Comparison of ENCODE assay signal across 8 cellular contexts in genomic region chr6:79466222-79466834, GRCh38.
A peak's percentile ranks its signal among the peaks of the same experiment; 100 is the strongest.
DNase-seq lines count a peak whose midpoint lies in the region; ATAC-seq and TF ChIP-seq lines count a peak whose summit lies in the region.

No MANE protein-coding gene starts in this region.

- no peaks in the 10 kb centered on the region for H3K27me3 Mint-ChIP-seq in nephron (ENCODE audit: low read depth)
- peaks cover 9 to 11% of the 10 kb centered on the region in 2 donors for H3K27me3 Mint-ChIP-seq in stimulated activated naive B cell treated with anti-CD40 and anti-IgM and Interleukin-4, amounts not matched to agents 10 μg/mL and 1 μg/mL and 100 μg/mL, for 72 hours

- no peaks in the 10 kb centered on the region for H3K36me3 Mint-ChIP-seq in nephron (ENCODE audit: low read depth)
- no peaks in the 10 kb centered on the region for H3K36me3 Mint-ChIP-seq in stimulated activated naive B cell treated with anti-CD40 and anti-IgM and Interleukin-4, amounts not matched to agents 10 μg/mL and 1 μg/mL and 100 μg/mL, for 72 hours

- no peak overlapping the region for H3K4me3 Mint-ChIP-seq in nephron
- H3K4me3 Mint-ChIP-seq in stimulated activated naive B cell treated with anti-CD40 and anti-IgM and Interleukin-4, amounts not matched to agents 10 μg/mL and 1 μg/mL and 100 μg/mL, for 72 hours: no peak overlapping the region

- H3K9me3 Mint-ChIP-seq in nephron: no peaks in the 10 kb centered on the region
- H3K9me3 Mint-ChIP-seq in stimulated activated naive B cell treated with anti-CD40 and anti-IgM and Interleukin-4, amounts not matched to agents 10 μg/mL and 1 μg/mL and 100 μg/mL, for 72 hours: no peaks in the 10 kb centered on the region

- ATAC-seq in GM19467 (IDR thresholded peaks at IDR 0.05; ENCODE audit: unreplicated experiment): no peak
- no peak for ATAC-seq in stimulated activated naive B cell treated with anti-CD40 and anti-IgM and Interleukin-4, amounts not matched to agents 10 μg/mL and 1 μg/mL and 100 μg/mL, for 72 hours (replicated peaks)

- DNase-seq in SIG-M5 treated with dmso at 0.1 percent for 504 hours (lab: John Stamatoyannopoulos, UW; ENCODE audit: unreplicated experiment) (peak; percentile 25), SIG-M5 (lab: John Stamatoyannopoulos, UW) (no peak), NCI-H146 treated with DMSO at 0.1 percent for 48 hours (lab: John Stamatoyannopoulos, UW; ENCODE audit: unreplicated experiment) (peak; percentile 13), cerebellar cortex (ENCODE audit: low spot score) (peak; percentile 34)
- no peak for DNase-seq in effector CD8-positive, alpha-beta T cell (lab: John Stamatoyannopoulos, UW)
- DNase-seq in stimulated activated naive B cell treated with anti-CD40 and anti-IgM and Interleukin-4, amounts not matched to agents 10 μg/mL and 1 μg/mL and 100 μg/mL, for 72 hours: no peak

- H3K4me1 Mint-ChIP-seq in nephron: peaks cover 5% of the 10 kb centered on the region
- peaks cover 0 to under 1% of the 10 kb centered on the region in 2 donors for H3K4me1 Mint-ChIP-seq in stimulated activated naive B cell treated with anti-CD40 and anti-IgM and Interleukin-4, amounts not matched to agents 10 μg/mL and 1 μg/mL and 100 μg/mL, for 72 hours

- H3K27ac Mint-ChIP-seq in nephron: no peak overlapping the region
- H3K27ac Mint-ChIP-seq in stimulated activated naive B cell treated with anti-CD40 and anti-IgM and Interleukin-4, amounts not matched to agents 10 μg/mL and 1 μg/mL and 100 μg/mL, for 72 hours: no peak overlapping the region

- TF ChIP-seq CTCF in nephron (IDR thresholded peaks at IDR 0.05; ENCODE audit: unreplicated experiment in 3 of 3): peak; percentile 53 to 68 (median 54)

Comparison
In these comparisons a context has a peak if more than half of its experiments do, and no peak if none do; other contexts are left out.
1. DNase-seq: peak in SIG-M5 treated with dmso at 0.1 percent for 504 hours (single experiment), NCI-H146 treated with DMSO at 0.1 percent for 48 hours (single experiment) and cerebellar cortex (single experiment); none in SIG-M5 (single experiment), effector CD8-positive, alpha-beta T cell (single experiment) and stimulated activated naive B cell treated with anti-CD40 and anti-IgM and Interleukin-4, amounts not matched to agents 10 μg/mL and 1 μg/mL and 100 μg/mL, for 72 hours (single experiment).